Comparison of ENCODE assay signal across 15 cellular contexts in genomic region chr10:124065382-124066155, GRCh38. TPM values are rescaled to one million over a fixed set of nuclear protein-coding genes. Genes with fewer than 3 reads are reported as not detected.
DNase-seq lines count a peak whose midpoint lies in the region; ATAC-seq and TF ChIP-seq lines count a peak whose summit lies in the region.
"Had no signal": no experiment of that assay in that cellular context is flagged by ENCODE, and none has a peak within 500 bp of the region (broad histone marks: within the 10 kb centered on the region; RNA-seq: fewer than 3 reads in every experiment).

No MANE protein-coding gene starts in this region.

- no peak overlapping the region for H2AFZ ChIP-seq in PC-3 (ENCODE audit: low read length)

- no peaks in the 10 kb centered on the region for H4K20me1 ChIP-seq in PC-3 (ENCODE audit: low read length)

- POLR2A ChIA-PET in CD4-positive, alpha-beta T cell (lab: Charles Lee): no interaction called here
- POLR2A ChIA-PET in PC-3 (lab: Charles Lee; ENCODE audit: unreplicated experiment): no interaction called here

- H3K27me3 Mint-ChIP-seq in CD4-positive, alpha-beta T cell: no peaks in the 10 kb centered on the region

- no peak overlapping the region for H3K4me3 Mint-ChIP-seq in CD4-positive, alpha-beta T cell
- H3K4me3 Mint-ChIP-seq: activated naive CD8-positive, alpha-beta T cell treated with anti-CD3 and anti-CD28 coated beads, Interleukin-2, amount 50 U/mL, for 24 hours had no signal

- H3F3A ChIP-seq in PC-3 (ENCODE audit: low read length, unreplicated experiment): no peaks in the 10 kb centered on the region

- H3K27me3 ChIP-seq in CD4-positive, alpha-beta T cell (ENCODE audit: control insufficient read depth, insufficient read depth, low read length): no peaks in the 10 kb centered on the region
- no peaks in the 10 kb centered on the region for H3K27me3 ChIP-seq in PC-3 (ENCODE audit: low read length)
- H3K27me3 ChIP-seq in esophagus muscularis mucosa: no peaks in the 10 kb centered on the region
- H3K27me3 ChIP-seq in neutrophil: no peaks in the 10 kb centered on the region
- H3K27me3 ChIP-seq: upper lobe of left lung had no signal

- H3K79me2 ChIP-seq in PC-3 (ENCODE audit: low read length): peaks cover 15% of the 10 kb centered on the region; the same call in 1 of the 2 replicates

- peak overlapping the region; percentile 84; the same call in 1 of the 2 replicates for H3K4me2 ChIP-seq in PC-3 (ENCODE audit: low read length)

- H3K27ac ChIP-seq in CD4-positive, alpha-beta T cell (ENCODE audit: low read depth, low read length): peak overlapping the region; percentile 25
- H3K27ac ChIP-seq in PC-3 (ENCODE audit: low read length) (no peak overlapping the region), esophagus muscularis mucosa (replicated peaks in 1 of 4) (peak overlapping the region; percentile 68 to 78 (median 72)), neutrophil (peak overlapping the region; percentile 87)
- H3K27ac ChIP-seq: coronary artery had no signal

- no peak for TF ChIP-seq EP300 in esophagus muscularis mucosa (IDR thresholded peaks at IDR 0.05)

- no peaks in the 10 kb centered on the region for H3K9me3 Mint-ChIP-seq in CD4-positive, alpha-beta T cell
- H3K9me3 Mint-ChIP-seq: activated naive CD8-positive, alpha-beta T cell treated with anti-CD3 and anti-CD28 coated beads, Interleukin-2, amount 50 U/mL, for 24 hours had no signal

- H3K4me1 ChIP-seq in PC-3 (ENCODE audit: insufficient read depth, low read length): peaks cover 29% of the 10 kb centered on the region
- peaks cover 12 to 89% (median 87%) of the 10 kb centered on the region in 4 donors for H3K4me1 ChIP-seq in esophagus muscularis mucosa
- H3K4me1 ChIP-seq in neutrophil (ENCODE audit: control insufficient read depth in 1 of 2, insufficient read depth in 1 of 2, low read depth in 1 of 2, low read length in 1 of 2): peaks cover 49 to 56% of the 10 kb centered on the region in 2 experiments

- no peak for ATAC-seq in CD4-positive, alpha-beta T cell (ENCODE audit: poor library complexity)
- ATAC-seq in PC-3: no peak
- ATAC-seq in GM21619 (IDR thresholded peaks at IDR 0.05; ENCODE audit: unreplicated experiment): no peak
- no peak for ATAC-seq in GM19452 (IDR thresholded peaks at IDR 0.05; ENCODE audit: unreplicated experiment)
- no peak for ATAC-seq in GM18907 (IDR thresholded peaks at IDR 0.05; ENCODE audit: unreplicated experiment)
- ATAC-seq: activated naive CD8-positive, alpha-beta T cell treated with anti-CD3 and anti-CD28 coated beads, Interleukin-2, amount 50 U/mL, for 24 hours had no signal

- no TSS peak for BruUV-seq in PC-3 (replicated peaks; lab: Mats Ljungman, UMichigan)

- H3K4me3 ChIP-seq in PC-3 (ENCODE audit: low read length) (no peak overlapping the region), esophagus muscularis mucosa (peak overlapping the region in 3 of 4 donors; percentile 17 to 32 (median 22)), neutrophil (ENCODE audit: low read depth in 1 of 2, low read length in 1 of 2) (no peak overlapping the region)
- H3K4me3 ChIP-seq: coronary artery had no signal

- H3K9me3 ChIP-seq in CD4-positive, alpha-beta T cell (ENCODE audit: control insufficient read depth, low read length): no peaks in the 10 kb centered on the region
- H3K9me3 ChIP-seq in PC-3 (ENCODE audit: low read length) (no peaks in the 10 kb centered on the region), esophagus muscularis mucosa (no peaks in the 10 kb centered on the region), neutrophil (no peaks in the 10 kb centered on the region)
- H3K9me3 ChIP-seq: upper lobe of left lung had no signal

- 54% methylated on average over 12 of the region's 12 CpGs for WGBS in esophagus muscularis mucosa

- no peaks in the 10 kb centered on the region for H3K9me2 ChIP-seq in PC-3 (replicated peaks; ENCODE audit: low read length)

- DNase-seq in CD4-positive, alpha-beta T cell: no peak
- DNase-seq in PC-3 (peak; percentile 13), esophagus muscularis mucosa (ENCODE audit: extremely low spot score) (no peak)
- no peak for DNase-seq in activated CD4-positive, alpha-beta T cell treated with anti-CD3 and anti-CD28 coated beads, Interleukin-2, amount 50 U/mL, for 1 hour
- DNase-seq: ACHN; activated CD8-positive, alpha-beta memory T cell treated with anti-CD3 and anti-CD28 coated beads, Interleukin-2, amount 50 U/mL, for 48 hours; activated naive CD8-positive, alpha-beta T cell treated with anti-CD3 and anti-CD28 coated beads, Interleukin-2, amount 50 U/mL, for 24 hours; DMS153; NCI-H2171 had no signal

- H3K9ac ChIP-seq in PC-3 (ENCODE audit: low read length): no peak overlapping the region

- intact Hi-C loops in CD4-positive, alpha-beta T cell (cut with DNase I, micrococcal nuclease): loop anchor here in 1 of 2 experiments (2.0 kb wide), 1 partner anchor 69 kb away; no protein-coding TSS in a partner anchor
- intact Hi-C loops in PC-3 (cut with micrococcal nuclease) (loop anchor here (2.0 kb wide), 1 partner anchor 25 kb away; no protein-coding TSS in a partner anchor), esophagus muscularis mucosa (cut with DNase I) (no loop called here)

- TF ChIP-seq POLR2A in esophagus muscularis mucosa (IDR thresholded peaks at IDR 0.05; ENCODE audit: low read depth): no peak

- H3K36me3 Mint-ChIP-seq in CD4-positive, alpha-beta T cell (ENCODE audit: low read depth): no peaks in the 10 kb centered on the region

- H3K27ac Mint-ChIP-seq in CD4-positive, alpha-beta T cell: peak overlapping the region; percentile 86

- CTCF ChIA-PET in CD4-positive, alpha-beta T cell (lab: Charles Lee): no interaction called here
- CTCF ChIA-PET in PC-3 (lab: Charles Lee): no interaction called here

- TF ChIP-seq CTCF in CD4-positive, alpha-beta T cell (IDR thresholded peaks at IDR 0.05): no peak
- no peak for TF ChIP-seq CTCF in PC-3 (conservative IDR thresholded peaks at IDR 0.05; ENCODE audit: low read depth, low read length)
- TF ChIP-seq CTCF in esophagus muscularis mucosa (IDR thresholded peaks at IDR 0.05): no peak
- no peak for TF ChIP-seq CTCF in neutrophil (IDR thresholded peaks at IDR 0.05)

- peaks cover 32% of the 10 kb centered on the region for H3K4me1 Mint-ChIP-seq in CD4-positive, alpha-beta T cell (ENCODE audit: low read depth)

- H3K36me3 ChIP-seq in PC-3 (ENCODE audit: low read depth, low read length) (no peaks in the 10 kb centered on the region), esophagus muscularis mucosa (peaks cover 0 to 2% (median 0%) of the 10 kb centered on the region in 4 donors), neutrophil (peaks cover 65% of the 10 kb centered on the region)
- H3K36me3 ChIP-seq: upper lobe of left lung had no signal

RNA-seq across cellular contexts. Expression of gene CHST15, which starts 27.8 kb away (rescaled TPM):
- under 1 TPM; 0.42 to 0.52 TPM for total RNA-seq in CD4-positive, alpha-beta T cell
- total RNA-seq in PC-3 (2014; rRNA removed): 16.4 and 17.1 TPM in 2 replicates
- total RNA-seq in esophagus muscularis mucosa: 10 to 100 TPM; 48.2 to 76.1 (median 62.5) TPM

Comparison
In these comparisons a context has a peak if more than half of its experiments do, and no peak if none do; other contexts are left out.
1. H3K4me3 ChIP-seq: peak in esophagus muscularis mucosa (3 of 4); none in PC-3 (single experiment) and neutrophil (0 of 2).
2. RNA of gene CHST15, which starts 27.8 kb away (total RNA-seq): 48.2 to 76.1 TPM in esophagus muscularis mucosa and 16.4 to 17.1 TPM in PC-3; 0.42 to 0.52 TPM in CD4-positive, alpha-beta T cell; every median in the first group is over 10 times any median in the second.